8 cellular contexts compared by ENCODE assay signal in genomic region chr5:122775713-122776084, GRCh38.
A peak's percentile ranks its signal among the peaks of the same experiment; 100 is the strongest.
DNase-seq lines count a peak whose midpoint lies in the region; TF ChIP-seq lines count a peak whose summit lies in the region.

No MANE protein-coding gene starts in this region.

- peak overlapping the region; percentile 77 for H3K9ac ChIP-seq in HUES48 (ENCODE audit: low read depth, low read length)

- peaks cover 16% of the 10 kb centered on the region for H3K4me1 ChIP-seq in HUES48 (ENCODE audit: control insufficient read depth, insufficient read depth, low read length)

- H3K27me3 ChIP-seq in HUES48 (ENCODE audit: control insufficient read depth, insufficient read depth, low read length) = no peaks in the 10 kb centered on the region; the same call in 1 of the 2 replicates

- in situ Hi-C loops in GM13977 (cut with MboI; ENCODE audit: low pct_unique_long_range_greater_than_20kb, low sequenced_read_pairs, unreplicated experiment) = no loop called here

- TF ChIP-seq CTCF in WI38 (IDR thresholded peaks at IDR 0.05; ENCODE audit: low read depth, low read length) (no peak), GM13977 (IDR thresholded peaks at IDR 0.05; ENCODE audit: extremely low read depth, insufficient read depth, missing control alignments) (no peak)

- H3K27ac ChIP-seq in HUES48 (ENCODE audit: low read depth, low read length) = peak overlapping the region; percentile 89

- no peaks in the 10 kb centered on the region for H3K9me3 ChIP-seq in HUES48 (ENCODE audit: control insufficient read depth, insufficient read depth, low read length)

- H3K36me3 ChIP-seq in HUES48 (ENCODE audit: control insufficient read depth, insufficient read depth, low read length) = no peaks in the 10 kb centered on the region

- H3K4me3 ChIP-seq in HUES48 (ENCODE audit: low read depth, low read length) (peak overlapping the region; percentile 97), WI38 (ENCODE audit: low read depth, low read length) (peak overlapping the region; percentile 81)

- peak; percentile 46 for DNase-seq in Ammon's horn (ENCODE audit: low spot score)
- peak; percentile 28 for DNase-seq in glomerular visceral epithelial cell (ENCODE audit: extremely low spot score)
- peak; percentile 76 for DNase-seq in pons (ENCODE audit: low spot score)
- no peak for DNase-seq in stimulated activated CD4-positive, alpha-beta T cell treated with anti-CD3 and anti-CD28 coated beads, Interleukin-12 subunit alpha, Interleukin-12 subunit beta, amount 100 ng/mL, for 4 hours
- DNase-seq in ecto neural progenitor cell (ENCODE audit: low spot score) = no peak
- no peak for DNase-seq in GM13977 (ENCODE audit: low spot score)

Comparison
In these comparisons a context has a peak if more than half of its experiments do, and no peak if none do; other contexts are left out.
1. DNase-seq: peak in Ammon's horn (single experiment), glomerular visceral epithelial cell (single experiment) and pons (single experiment); none in stimulated activated CD4-positive, alpha-beta T cell treated with anti-CD3 and anti-CD28 coated beads, Interleukin-12 subunit alpha, Interleukin-12 subunit beta, amount 100 ng/mL, for 4 hours (single experiment), ecto neural progenitor cell (single experiment) and GM13977 (single experiment).